In the genomic region with DNA sequence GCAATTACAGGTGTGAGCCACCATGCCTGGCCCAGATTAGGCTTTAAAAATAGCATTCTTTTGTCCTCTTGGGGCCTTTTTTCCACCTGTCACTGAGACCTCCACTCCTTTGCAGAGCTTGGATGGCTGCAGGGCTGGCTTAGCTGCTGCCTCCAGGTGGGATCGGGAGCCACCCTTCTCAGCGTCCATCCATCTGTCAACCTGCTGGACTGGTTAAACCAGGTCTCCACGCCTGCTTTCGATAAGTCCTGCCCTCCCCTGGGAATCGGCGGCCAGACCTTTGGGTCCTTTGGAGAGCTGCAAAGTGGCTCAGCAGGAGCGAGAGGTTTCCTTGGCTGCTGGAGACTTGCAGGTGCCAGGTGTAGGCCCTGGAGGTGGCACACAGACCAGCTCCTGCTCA, we compare ENCODE assay signal across 12 cellular contexts. TPM values are rescaled to one million over a fixed set of nuclear protein-coding genes. Genes with fewer than 3 reads are reported as not detected.
A peak's percentile ranks its signal among the peaks of the same experiment; 100 is the strongest.
DNase-seq lines count a peak whose midpoint lies in the region; TF ChIP-seq lines count a peak whose summit lies in the region.
"Had no signal": no experiment of that assay in that cellular context is flagged by ENCODE, and none has a peak within 500 bp of the region (broad histone marks: within the 10 kb centered on the region; RNA-seq: fewer than 3 reads in every experiment).

No MANE protein-coding gene starts in this region.

- H3K4me3 Mint-ChIP-seq in chondrocyte (ENCODE audit: unreplicated experiment) = no peak overlapping the region
- H3K4me3 Mint-ChIP-seq: activated CD4-positive, alpha-beta T cell treated with anti-CD3 and anti-CD28 coated beads, Interleukin-2, amount 10 ng/mL, durations not matched to agents 7 days and 5 days; activated naive CD4-positive, alpha-beta T cell treated with anti-CD3 and anti-CD28 coated beads, Interleukin-2, amount 50 U/mL, for 24 hours had no signal

- H3K4me1 ChIP-seq in esophagus squamous epithelium = peaks cover 19 to 85% (median 32%) of the 10 kb centered on the region in 3 donors
- H3K4me1 ChIP-seq in spleen = peaks cover 7 to 88% (median 52%) of the 10 kb centered on the region in 6 donors

- H3K27ac Mint-ChIP-seq in chondrocyte (ENCODE audit: unreplicated experiment) = no peak overlapping the region
- H3K27ac Mint-ChIP-seq: activated CD4-positive, alpha-beta T cell treated with anti-CD3 and anti-CD28 coated beads, Interleukin-2, amount 10 ng/mL, durations not matched to agents 7 days and 5 days; activated naive CD4-positive, alpha-beta T cell treated with anti-CD3 and anti-CD28 coated beads, Interleukin-2, amount 50 U/mL, for 24 hours had no signal

- H3K27ac ChIP-seq in esophagus squamous epithelium (peak overlapping the region; percentile 56 to 85 (median 70)), spleen (peak overlapping the region in 2 of 8 donors; percentile 16 to 51)

- no peaks in the 10 kb centered on the region for H3K27me3 Mint-ChIP-seq in chondrocyte (ENCODE audit: low read depth)
- H3K27me3 Mint-ChIP-seq: activated CD4-positive, alpha-beta T cell treated with anti-CD3 and anti-CD28 coated beads, Interleukin-2, amount 10 ng/mL, durations not matched to agents 7 days and 5 days; activated naive CD4-positive, alpha-beta T cell treated with anti-CD3 and anti-CD28 coated beads, Interleukin-2, amount 50 U/mL, for 24 hours had no signal

- H3K36me3 Mint-ChIP-seq in chondrocyte (ENCODE audit: low read depth) = no peaks in the 10 kb centered on the region
- H3K36me3 Mint-ChIP-seq: activated naive CD4-positive, alpha-beta T cell treated with anti-CD3 and anti-CD28 coated beads, Interleukin-2, amount 50 U/mL, for 24 hours had no signal

- DNase-seq in H7 (peak; percentile 84), NCI-H345 (lab: John Stamatoyannopoulos, UW) (peak; percentile 79), esophagus squamous epithelium (lab: John Stamatoyannopoulos, UW) (no peak), spleen (peak; percentile 73), chondrocyte (ENCODE audit: low spot score) (no peak), NOMO-1 (lab: John Stamatoyannopoulos, UW; ENCODE audit: unreplicated experiment in 2 of 2) (no peak), MG63 (no peak), T1000 (lab: John Stamatoyannopoulos, UW) (no peak)
- DNase-seq: activated CD4-positive, alpha-beta T cell treated with anti-CD3 and anti-CD28 coated beads, Interleukin-2, amount 10 ng/mL, durations not matched to agents 7 days and 5 days; HCEC 1CT; SIG-M5 had no signal

- intact Hi-C loops in esophagus squamous epithelium (cut with DNase I) (no loop called here), spleen (cut with DNase I; ENCODE audit: low total_unique reads) (no loop called here)

- H3K4me1 Mint-ChIP-seq in chondrocyte (ENCODE audit: low read depth) = peaks cover 16% of the 10 kb centered on the region

- H3K27me3 ChIP-seq in H7 (ENCODE audit: control insufficient read depth, insufficient read depth, low read length) = no peaks in the 10 kb centered on the region
- H3K27me3 ChIP-seq in esophagus squamous epithelium = no peaks in the 10 kb centered on the region
- H3K27me3 ChIP-seq in spleen (replicated peaks in 1 of 7) = no peaks in the 10 kb centered on the region
- no peaks in the 10 kb centered on the region for H3K27me3 ChIP-seq in MG63

- H3K9me3 Mint-ChIP-seq in chondrocyte (ENCODE audit: low read depth) = no peaks in the 10 kb centered on the region
- H3K9me3 Mint-ChIP-seq: activated CD4-positive, alpha-beta T cell treated with anti-CD3 and anti-CD28 coated beads, Interleukin-2, amount 10 ng/mL, durations not matched to agents 7 days and 5 days; activated naive CD4-positive, alpha-beta T cell treated with anti-CD3 and anti-CD28 coated beads, Interleukin-2, amount 50 U/mL, for 24 hours had no signal

- no peak for TF ChIP-seq POLR2A in esophagus squamous epithelium (IDR thresholded peaks at IDR 0.05)
- no peak for TF ChIP-seq POLR2A in spleen (IDR thresholded peaks at IDR 0.05)

- WGBS in esophagus squamous epithelium, 2 donors = 40% methylated on average over 1 of the region's 7 CpGs; no CpG with 5 or more reads in 1 of the 2 donors
- 86 to 94% (median 88%) methylated on average over 7 of the region's 7 CpGs for WGBS in spleen, 5 donors

- no peaks in the 10 kb centered on the region for H3K9me3 ChIP-seq in esophagus squamous epithelium
- no peaks in the 10 kb centered on the region for H3K9me3 ChIP-seq in spleen
- no peaks in the 10 kb centered on the region for H3K9me3 ChIP-seq in MG63

- no peak overlapping the region for H3K4me3 ChIP-seq in H7 (ENCODE audit: insufficient read depth, low read depth, low read length)
- no peak overlapping the region for H3K4me3 ChIP-seq in esophagus squamous epithelium
- H3K4me3 ChIP-seq in spleen = no peak overlapping the region
- no peak overlapping the region for H3K4me3 ChIP-seq in MG63

- H3K36me3 ChIP-seq in H7 (replicated peaks; ENCODE audit: control insufficient read depth, insufficient read depth, low read length) (no peaks in the 10 kb centered on the region), esophagus squamous epithelium (no peaks in the 10 kb centered on the region), spleen (no peaks in the 10 kb centered on the region), MG63 (no peaks in the 10 kb centered on the region)

- TF ChIP-seq CTCF in esophagus squamous epithelium (IDR thresholded peaks at IDR 0.05) (peak in 3 of 6 experiments; percentile 10 to 48 (median 26)), spleen (IDR thresholded peaks at IDR 0.05 in 8 of 11, conservative IDR thresholded peaks at IDR 0.05 in 3 of 11) (no peak), chondrocyte (IDR thresholded peaks at IDR 0.05) (no peak)

RNA-seq across cellular contexts. Expression of a gene that starts 23.4 kb away (rescaled TPM):
- 17.1 and 18.9 TPM in 2 replicates for total RNA-seq in H7 (2014; rRNA removed; shearing (Covaris generic))
- 100 to 1,000 TPM in 1 of 4 donors, 10 to 100 TPM in 3; 27.0 to 122 (median 33.3) TPM for total RNA-seq in esophagus squamous epithelium
- total RNA-seq in spleen = 10 to 100 TPM; 20.8 to 46.1 (median 33.1) TPM
- polyA plus RNA-seq in spleen = 10 to 100 TPM; 16.0 to 26.3 (median 21.5) TPM
- total RNA-seq in chondrocyte = 23.8 to 44.8 TPM (median 31.7 TPM) in 3 replicates
- total RNA-seq in MG63 (2014; rRNA removed; shearing (Covaris generic); ENCODE audit: low replicate concordance) = 3.4 and 10.8 TPM in 2 replicates

RNA-seq across cellular contexts. Expression of a gene that starts 59.4 kb away (rescaled TPM):
- total RNA-seq in H7 (2014; rRNA removed; shearing (Covaris generic)) = 5.3 and 7.8 TPM in 2 replicates
- total RNA-seq in esophagus squamous epithelium (10 to 100 TPM; 38.7 to 50.6 (median 43.7) TPM), spleen (10 to 100 TPM in 2 of 7 donors, 1 to 10 TPM in 5; 4.3 to 12.7 (median 8.0) TPM), chondrocyte (27.9 to 42.7 TPM (median 29.8 TPM) in 3 replicates)
- polyA plus RNA-seq in spleen = 10 to 100 TPM in 2 of 3 donors, 1 to 10 TPM in 1; 8.2 to 13.1 (median 11.4) TPM
- total RNA-seq in MG63 (2014; rRNA removed; shearing (Covaris generic); ENCODE audit: low replicate concordance) = 0.30 and 0.59 TPM in 2 replicates

Comparison
In these comparisons a context has a peak if more than half of its experiments do, and no peak if none do; other contexts are left out.
1. DNase-seq: peak in H7 (single experiment), NCI-H345 (single experiment) and spleen (single experiment); none in esophagus squamous epithelium (single experiment), chondrocyte (single experiment), NOMO-1 (0 of 2), MG63 (single experiment) and T1000 (single experiment).